In genomic region chr19:13400296-13400695, GRCh38 we compare ENCODE assay signal across 2 cellular contexts.
TF ChIP-seq lines count a peak whose summit lies in the region.

No MANE protein-coding gene starts in this region.

TF ChIP-seq in IMR-90, 13 proteins besides CTCF, POLR2A, EP300 and RAD21:
- TF ChIP-seq CHD1 (IDR thresholded peaks at IDR 0.05; ENCODE audit: low read depth, low read length) (no peak), MAZ (IDR thresholded peaks at IDR 0.05; ENCODE audit: borderline replicate concordance, low read depth, low read length) (no peak), CEBPB (IDR thresholded peaks at IDR 0.05; ENCODE audit: low read depth, low read length) (no peak), RFX5 (IDR thresholded peaks at IDR 0.05; ENCODE audit: low read depth, low read length) (no peak), ELK1 (IDR thresholded peaks at IDR 0.05; ENCODE audit: borderline replicate concordance, low read depth, low read length) (no peak), SMC3 (IDR thresholded peaks at IDR 0.05; ENCODE audit: low read depth, low read length) (no peak), MAFK (IDR thresholded peaks at IDR 0.05; ENCODE audit: low read depth, low read length) (no peak), BHLHE40 (IDR thresholded peaks at IDR 0.05; ENCODE audit: low read depth, low read length) (no peak), NFE2L2 (IDR thresholded peaks at IDR 0.05; ENCODE audit: low read depth, low read length) (no peak), FOS (IDR thresholded peaks at IDR 0.05; ENCODE audit: low read depth, low read length) (no peak), MXI1 (IDR thresholded peaks at IDR 0.05; ENCODE audit: borderline replicate concordance, low read depth, low read length) (no peak), RCOR1 (IDR thresholded peaks at IDR 0.05; ENCODE audit: insufficient replicate concordance, low read length) (no peak), USF2 (IDR thresholded peaks at IDR 0.05; ENCODE audit: low read depth, low read length) (no peak)

TF ChIP-seq in K562, 482 proteins besides CTCF, POLR2A, EP300 and RAD21:
- TF ChIP-seq, protein P1, sequence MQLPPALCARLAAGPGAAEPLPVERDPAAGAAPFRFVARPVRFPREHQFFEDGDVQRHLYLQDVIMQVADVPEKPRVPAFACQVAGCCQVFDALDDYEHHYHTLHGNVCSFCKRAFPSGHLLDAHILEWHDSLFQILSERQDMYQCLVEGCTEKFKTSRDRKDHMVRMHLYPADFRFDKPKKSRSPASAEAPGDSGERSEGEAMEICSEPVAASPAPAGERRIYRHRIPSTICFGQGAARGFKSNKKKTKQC (CRISPR knock-in tag; IDR thresholded peaks at IDR 0.05) = no peak
- TF ChIP-seq NCOA2 (IDR thresholded peaks at IDR 0.05; ENCODE audit: partially characterized antibody in 2 of 2) (no peak), ZNF316 (IDR thresholded peaks at IDR 0.05) (0 out of 2 replicates have a peak, but pooled peaks have one; percentile 21)
TF ChIP-seq in K562: peak in this region for 1.
